Comparison of ENCODE assay signal across 8 cellular contexts in genomic region chrX:152926279-152926678, GRCh38. TPM values are rescaled to one million over a fixed set of nuclear protein-coding genes. Genes with fewer than 3 reads are reported as not detected.
A peak's percentile ranks its signal among the peaks of the same experiment; 100 is the strongest.
DNase-seq lines count a peak whose midpoint lies in the region; ATAC-seq and TF ChIP-seq lines count a peak whose summit lies in the region.

No MANE protein-coding gene starts in this region.

- no peaks in the 10 kb centered on the region for H3K27me3 ChIP-seq in BJ (ENCODE audit: control insufficient read depth, insufficient read depth, low read length)

- no peak for DNase-seq in BJ (ENCODE audit: low read depth)
- peak; percentile 35 for DNase-seq in NCI-H526 treated with DMSO at 0.1 percent for 48 hours (lab: John Stamatoyannopoulos, UW)
- peak; percentile 14 to 25 for DNase-seq in activated CD8-positive, alpha-beta memory T cell treated with anti-CD3 and anti-CD28 coated beads for 4 hours (ENCODE audit: low read depth in 2 of 2)
- peak; percentile 63 for DNase-seq in epithelial cell of esophagus (ENCODE audit: low read depth)
- DNase-seq in occipital lobe (lab: John Stamatoyannopoulos, UW): peak; percentile 17

- no peaks in the 10 kb centered on the region for H3K36me3 ChIP-seq in BJ (ENCODE audit: control insufficient read depth, insufficient read depth, low read length)

- ATAC-seq in GM18867 (IDR thresholded peaks at IDR 0.05; ENCODE audit: unreplicated experiment) (peak; percentile 84), HG03378 (IDR thresholded peaks at IDR 0.05; ENCODE audit: unreplicated experiment) (peak; percentile 90), HG03025 (IDR thresholded peaks at IDR 0.05; ENCODE audit: low FRiP score, unreplicated experiment) (no peak)

- H3K4me3 ChIP-seq in BJ (ENCODE audit: low read depth, low read length) (no peak overlapping the region), epithelial cell of esophagus (ENCODE audit: low read length) (no peak overlapping the region)

- POLR2A ChIA-PET in BJ (lab: Charles Lee): no interaction called here

- TF ChIP-seq CTCF in BJ (IDR thresholded peaks at IDR 0.05; ENCODE audit: insufficient read depth, low read depth, low read length): peak; percentile 51
- peak; percentile 54 for TF ChIP-seq CTCF in epithelial cell of esophagus (IDR thresholded peaks at IDR 0.05; ENCODE audit: insufficient read depth, low read depth, low read length, missing control alignments)

- CTCF ChIA-PET in BJ (lab: Yijun Ruan, JAX): interaction anchor here (0.9 to 2.7 kb wide), 10 partner anchors 11 to 286 kb away, joined by 3 to 15 read pairs (median 4); partner anchors contain the start of gene NSDHL

RNA-seq across cellular contexts. Expression of gene ZNF185, which starts 28.4 kb away (rescaled TPM):
- 7.6 and 8.3 TPM in 2 replicates for polyA plus RNA-seq in BJ (2011; rRNA removed)
- 4.5 and 5.7 TPM in 2 replicates for polyA minus RNA-seq in BJ (2011; rRNA and poly(A)+ RNA removed)
- total RNA-seq in occipital lobe: 2.3 TPM
